19 cellular contexts compared by ENCODE assay signal in genomic region chr7:119969054-119969453, GRCh38.
"Had no signal": no experiment of that assay in that cellular context is flagged by ENCODE, and none has a peak within 500 bp of the region (broad histone marks: within the 10 kb centered on the region; RNA-seq: fewer than 3 reads in every experiment).

No MANE protein-coding gene starts in this region.

- DNase-seq: activated B cell treated with CpG ODN at 0.5 μM for 24 hours; activated CD4-positive, alpha-beta memory T cell treated with anti-CD3 and anti-CD28 coated beads for 36 hours; activated CD4-positive, alpha-beta T cell treated with anti-CD3 and anti-CD28 coated beads for 4 hours; activated gamma-delta T cell treated with Interleukin-2 at 50 U/mL for 16 hours; activated T-cell treated with anti-CD3 and anti-CD28 coated beads for 4 hours; anterior cingulate cortex; effector CD4-positive, alpha-beta T cell; heart left ventricle; left lung; midbrain; occipital lobe; posterior cingulate gyrus; retina; stimulated activated naive B cell treated with anti-CD40 and anti-IgM and Interleukin-4, amounts not matched to agents 10 μg/mL and 1 μg/mL and 100 μg/mL, for 72 hours; upper lobe of left lung had no signal

- H3K27me3 Mint-ChIP-seq: activated B cell treated with CpG ODN at 0.5 μM for 24 hours; activated CD4-positive, alpha-beta memory T cell treated with anti-CD3 and anti-CD28 coated beads for 36 hours; activated naive CD8-positive, alpha-beta T cell; stimulated activated naive B cell treated with anti-CD40 and anti-IgM and Interleukin-4, amounts not matched to agents 10 μg/mL and 1 μg/mL and 100 μg/mL, for 72 hours had no signal

- H3K4me3 ChIP-seq: gastroesophageal sphincter, heart left ventricle, left lung, thoracic aorta, upper lobe of left lung had no signal

- H3K27ac Mint-ChIP-seq: activated B cell treated with CpG ODN at 0.5 μM for 24 hours; activated CD4-positive, alpha-beta memory T cell treated with anti-CD3 and anti-CD28 coated beads for 36 hours; activated naive CD8-positive, alpha-beta T cell; activated T-helper 1 cell treated with anti-CD3 and anti-CD28 coated beads, Interleukin-12 subunit alpha, Interleukin-12 subunit beta, Interleukin-2, Interleukin-4 antibody, amounts not matched to agents 30 ng/mL and 10 ng/mL and 1 ng/mL, durations not matched to agents 14 hours and 24 hours and 36 hours; stimulated activated naive B cell treated with anti-CD40 and anti-IgM and Interleukin-4, amounts not matched to agents 10 μg/mL and 1 μg/mL and 100 μg/mL, for 72 hours had no signal

- H3K36me3 Mint-ChIP-seq: activated CD4-positive, alpha-beta memory T cell treated with anti-CD3 and anti-CD28 coated beads for 36 hours; activated naive CD8-positive, alpha-beta T cell; stimulated activated naive B cell treated with anti-CD40 and anti-IgM and Interleukin-4, amounts not matched to agents 10 μg/mL and 1 μg/mL and 100 μg/mL, for 72 hours had no signal

- ATAC-seq: gastroesophageal sphincter; heart left ventricle; left lung; stimulated activated naive B cell treated with anti-CD40 and anti-IgM and Interleukin-4, amounts not matched to agents 10 μg/mL and 1 μg/mL and 100 μg/mL, for 72 hours had no signal

- H3K4me1 Mint-ChIP-seq: activated B cell treated with CpG ODN at 0.5 μM for 24 hours; stimulated activated naive B cell treated with anti-CD40 and anti-IgM and Interleukin-4, amounts not matched to agents 10 μg/mL and 1 μg/mL and 100 μg/mL, for 72 hours had no signal

- H3K9me3 Mint-ChIP-seq: activated B cell treated with CpG ODN at 0.5 μM for 24 hours; activated T-helper 1 cell treated with anti-CD3 and anti-CD28 coated beads, Interleukin-12 subunit alpha, Interleukin-12 subunit beta, Interleukin-2, Interleukin-4 antibody, amounts not matched to agents 30 ng/mL and 10 ng/mL and 1 ng/mL, durations not matched to agents 14 hours and 24 hours and 36 hours; stimulated activated naive B cell treated with anti-CD40 and anti-IgM and Interleukin-4, amounts not matched to agents 10 μg/mL and 1 μg/mL and 100 μg/mL, for 72 hours had no signal

- H3K4me3 Mint-ChIP-seq: activated B cell treated with CpG ODN at 0.5 μM for 24 hours; activated CD4-positive, alpha-beta memory T cell treated with anti-CD3 and anti-CD28 coated beads for 36 hours; activated naive CD8-positive, alpha-beta T cell; activated T-helper 1 cell treated with anti-CD3 and anti-CD28 coated beads, Interleukin-12 subunit alpha, Interleukin-12 subunit beta, Interleukin-2, Interleukin-4 antibody, amounts not matched to agents 30 ng/mL and 10 ng/mL and 1 ng/mL, durations not matched to agents 14 hours and 24 hours and 36 hours; stimulated activated naive B cell treated with anti-CD40 and anti-IgM and Interleukin-4, amounts not matched to agents 10 μg/mL and 1 μg/mL and 100 μg/mL, for 72 hours had no signal
